In genomic region chr7:121038717-121039509, GRCh38 we compare ENCODE assay signal across 1 cellular context.
TF ChIP-seq lines count a peak whose summit lies in the region.

No MANE protein-coding gene starts in this region.

TF ChIP-seq in K562, 482 proteins besides CTCF, POLR2A, EP300 and RAD21 (continued from another document and continues in another):
- no peak for TF ChIP-seq ZNF398 (CRISPR knock-in tag; IDR thresholded peaks at IDR 0.05)
- no peak for TF ChIP-seq HMG20B (CRISPR knock-in tag; IDR thresholded peaks at IDR 0.05)
- TF ChIP-seq PHB2 (IDR thresholded peaks at IDR 0.05; ENCODE audit: low read depth), result peak; percentile 96
- peak; percentile 94 for TF ChIP-seq NFIC (IDR thresholded peaks at IDR 0.05)
- TF ChIP-seq BCLAF1 (IDR thresholded peaks at IDR 0.05; ENCODE audit: borderline replicate concordance in 1 of 2, control insufficient read depth in 1 of 2, low read depth in 2 of 2, low read length in 1 of 2), result peak in 1 of 2 experiments; percentile 70; a peak in 1 of 4 replicates
- TF ChIP-seq TAL1 (IDR thresholded peaks at IDR 0.05), result peak; percentile 99
- peak; percentile 93 for TF ChIP-seq HES1 (IDR thresholded peaks at IDR 0.05; ENCODE audit: low read depth)
- 0 out of 2 replicates have a peak, but pooled peaks have one; percentile 16 for TF ChIP-seq MBD1 (CRISPR knock-in tag; IDR thresholded peaks at IDR 0.05)
- TF ChIP-seq ZBTB2 (IDR thresholded peaks at IDR 0.05), result peak; percentile 90
- no peak for TF ChIP-seq TGIF2 (CRISPR knock-in tag; IDR thresholded peaks at IDR 0.05)
- no peak for TF ChIP-seq FOXP4 (CRISPR knock-in tag; IDR thresholded peaks at IDR 0.05; ENCODE audit: borderline replicate concordance)
- peak; percentile 98 for TF ChIP-seq PML (IDR thresholded peaks at IDR 0.05; ENCODE audit: low read length)
- peak; percentile 94 for TF ChIP-seq ZBTB9 (CRISPR knock-in tag; IDR thresholded peaks at IDR 0.05)
- no peak for TF ChIP-seq PBX2 (CRISPR knock-in tag; IDR thresholded peaks at IDR 0.05; ENCODE audit: low read depth)
- TF ChIP-seq PBX2 (tag; conservative IDR thresholded peaks at IDR 0.05; ENCODE audit: low read depth), result peak; percentile 100
- peak; percentile 99 for TF ChIP-seq TCF3 (CRISPR knock-in tag; IDR thresholded peaks at IDR 0.05)
- TF ChIP-seq NR2F6 (CRISPR knock-in tag; IDR thresholded peaks at IDR 0.05), result 0 out of 2 replicates have a peak, but pooled peaks have one; percentile 54
- TF ChIP-seq ATF3 (IDR thresholded peaks at IDR 0.05), result peak; percentile 81; the same call in 1 of the 2 replicates
- TF ChIP-seq ATF3 (CRISPR knock-in tag; conservative IDR thresholded peaks at IDR 0.05), result no peak
- TF ChIP-seq TAF9B (IDR thresholded peaks at IDR 0.05; ENCODE audit: partially characterized antibody), result peak; percentile 92
- peak in 1 of 2 experiments; percentile 22 for TF ChIP-seq E2F6 (IDR thresholded peaks at IDR 0.05; ENCODE audit: borderline replicate concordance in 1 of 2, extremely low read depth in 1 of 2, insufficient read depth in 1 of 2, insufficient read length in 1 of 2, low read depth in 1 of 2, low read length in 1 of 2, poor library complexity in 1 of 2, severe bottlenecking in 1 of 2)
- no peak for TF ChIP-seq ELF1 (tag; IDR thresholded peaks at IDR 0.05)
- peak; percentile 91; the same call in 1 of the 2 replicates for TF ChIP-seq ZNF589 (CRISPR knock-in tag; IDR thresholded peaks at IDR 0.05; ENCODE audit: low read depth)
- TF ChIP-seq FOXM1 (IDR thresholded peaks at IDR 0.05; ENCODE audit: low read depth), result peak; percentile 98
- TF ChIP-seq FOXM1 (CRISPR knock-in tag; IDR thresholded peaks at IDR 0.05; ENCODE audit: low read depth), result no peak
- TF ChIP-seq HNRNPH1 (optimal IDR thresholded peaks at IDR 0.05; ENCODE audit: low read depth, low read length), result no peak
- peak; percentile 92 for TF ChIP-seq KLF6 (CRISPR knock-in tag; IDR thresholded peaks at IDR 0.05; ENCODE audit: borderline replicate concordance)
- TF ChIP-seq FOXA3 (CRISPR knock-in tag; conservative IDR thresholded peaks at IDR 0.05 in 1 of 2, IDR thresholded peaks at IDR 0.05 in 1 of 2), result peak in 1 of 2 experiments; percentile 69; a peak in 2 of 4 replicates
- 0 out of 2 replicates have a peak, but pooled peaks have one; percentile 27 for TF ChIP-seq NCOA6 (IDR thresholded peaks at IDR 0.05)
- TF ChIP-seq MCM7 (IDR thresholded peaks at IDR 0.05), result no peak
